20 cellular contexts compared by ENCODE assay signal in the genomic region with DNA sequence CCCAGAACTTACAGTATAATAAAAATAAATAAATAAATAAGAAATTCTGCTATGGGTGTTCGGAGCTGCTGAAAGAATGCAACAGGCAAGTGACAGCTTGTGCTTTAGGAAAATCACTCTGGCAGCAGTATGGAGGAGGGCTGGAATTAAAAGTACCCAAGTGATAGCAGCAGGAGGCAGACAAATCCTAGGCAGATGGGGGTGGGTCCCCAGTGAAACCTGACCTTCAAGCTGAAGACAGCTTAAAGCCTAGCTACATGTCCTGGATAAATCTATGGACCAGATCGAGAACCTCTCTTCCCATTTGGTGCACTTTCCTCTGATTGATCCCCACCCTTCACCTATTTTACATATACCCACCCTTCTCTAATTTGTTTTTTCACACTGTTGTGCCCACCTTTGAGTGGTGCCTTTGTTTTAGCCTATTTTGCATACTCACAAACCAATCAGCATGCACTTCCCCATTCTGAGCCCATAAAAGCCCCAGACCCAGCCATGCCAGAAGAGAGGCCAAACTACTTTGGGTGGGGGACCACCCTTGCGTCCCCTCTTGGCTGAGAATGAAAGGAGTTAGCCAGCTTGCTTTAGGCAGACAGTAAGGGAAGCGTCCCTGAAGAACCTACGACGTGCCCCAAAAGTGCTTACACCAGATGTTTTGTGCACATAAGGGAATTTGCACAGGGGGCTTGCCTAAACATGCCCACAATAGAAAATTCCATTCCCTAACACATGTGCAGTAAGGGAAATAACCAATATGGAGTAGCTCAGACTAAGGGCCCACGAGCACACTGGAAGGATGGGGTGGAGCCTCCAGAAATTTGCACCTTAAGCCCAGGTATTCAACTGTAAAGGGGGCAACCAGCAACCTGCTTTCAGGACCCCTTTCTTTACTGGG. TPM values are rescaled to one million over a fixed set of nuclear protein-coding genes. Genes with fewer than 3 reads are reported as not detected.
DNase-seq lines count a peak whose midpoint lies in the region; FAIRE-seq and TF ChIP-seq lines count a peak whose summit lies in the region.
"Had no signal": no experiment of that assay in that cellular context is flagged by ENCODE, and none has a peak within 500 bp of the region (broad histone marks: within the 10 kb centered on the region; RNA-seq: fewer than 3 reads in every experiment).

No MANE protein-coding gene starts in this region.

- H3K4me3 Mint-ChIP-seq in endodermal cell (no peak overlapping the region), nephron (peak overlapping the region in 2 of 3 experiments; percentile 33 to 61)
- H3K4me3 Mint-ChIP-seq: B cell; IgD-negative memory B cell; T-helper 2 cell treated with Interferon-gamma antibody and Interleukin-4, amounts not matched to agents 5 μg/mL and 100 μg/mL, for 36 hours had no signal

- peaks cover 3% of the 10 kb centered on the region for H3K36me3 ChIP-seq in endodermal cell (ENCODE audit: control insufficient read depth, insufficient read depth, low read length)
- H3K36me3 ChIP-seq: colonic mucosa had no signal

- DNase-seq in DMS 273 treated with DMSO at 0.1 percent for 48 hours (lab: John Stamatoyannopoulos, UW) (peak; percentile 61), MV-4-11 (lab: John Stamatoyannopoulos, UW) (peak; percentile 9), endodermal cell (peak; percentile 57), GM10248 (ENCODE audit: extremely low spot score) (no peak), GM12892 (ENCODE audit: insufficient read length) (no peak), AG20443 (ENCODE audit: low spot score) (no peak)
- DNase-seq in activated CD4-positive, alpha-beta T cell treated with anti-CD3 and anti-CD28 coated beads for 48 hours: no peak
- DNase-seq: activated CD8-positive, alpha-beta memory T cell treated with anti-CD3 and anti-CD28 coated beads, Interleukin-2, amount 50 U/mL, for 48 hours; activated naive CD4-positive, alpha-beta T cell treated with Interleukin-2 at 50 U/mL for 16 hours; colonic mucosa; heart left ventricle; NCI-H1092 treated with DMSO at 0.1 percent for 48 hours; NCI-H345; SIG-M5; stimulated activated CD4-positive, alpha-beta T cell treated with anti-CD3 and anti-CD28 coated beads, Interleukin-4, amount 100 ng/mL, for 4 hours had no signal

- no peak overlapping the region for H3K27ac Mint-ChIP-seq in endodermal cell
- peak overlapping the region in 1 of 3 experiments; percentile 15 for H3K27ac Mint-ChIP-seq in nephron
- H3K27ac Mint-ChIP-seq: B cell; IgD-negative memory B cell; T-helper 2 cell treated with Interferon-gamma antibody and Interleukin-4, amounts not matched to agents 5 μg/mL and 100 μg/mL, for 36 hours had no signal

- no peak for FAIRE-seq in GM12892 (lab: Jason Lieb, UNC)
- FAIRE-seq: D721Med had no signal

- peaks cover 39% of the 10 kb centered on the region for H3K9me3 ChIP-seq in endodermal cell (ENCODE audit: control insufficient read depth, low read length)
- H3K9me3 ChIP-seq: colonic mucosa, heart left ventricle had no signal

- POLR2A ChIA-PET in GM10248 (lab: Yijun Ruan, JAX): interaction anchor here (0.6 to 1.1 kb wide), 2 partner anchors 24 to 91 kb away, joined by 3 read pairs; partner anchors contain the start of gene CYBRD1

- no peak for TF ChIP-seq POLR2A in GM12892 (IDR thresholded peaks at IDR 0.05; ENCODE audit: low read depth, low read length)

- no peaks in the 10 kb centered on the region for H3K4me1 ChIP-seq in endodermal cell (ENCODE audit: control insufficient read depth, insufficient read depth, low read length)

- H3K4me1 Mint-ChIP-seq in endodermal cell: peaks cover 39% of the 10 kb centered on the region
- H3K4me1 Mint-ChIP-seq in nephron: peaks cover 35% of the 10 kb centered on the region

- peak overlapping the region; percentile 36 for H3K4me3 ChIP-seq in endodermal cell (ENCODE audit: low read length)
- H3K4me3 ChIP-seq: colonic mucosa, heart left ventricle had no signal

- H3K27me3 Mint-ChIP-seq in endodermal cell (ENCODE audit: insufficient read depth) (no peaks in the 10 kb centered on the region), nephron (ENCODE audit: low read depth) (no peaks in the 10 kb centered on the region)
- H3K27me3 Mint-ChIP-seq: B cell, IgD-negative memory B cell had no signal

- H3K27me3 ChIP-seq in endodermal cell (ENCODE audit: control insufficient read depth, insufficient read depth, low read length, poor library complexity, severe bottlenecking): no peaks in the 10 kb centered on the region
- H3K27me3 ChIP-seq: colonic mucosa, heart left ventricle had no signal

- 94 to 96% methylated on average over 5 to 7 of the region's 7 CpGs for WGBS in endodermal cell (ENCODE audit: insufficient coverage in 1 of 2, insufficient read length in 1 of 2), 2 experiments

- H3K27ac ChIP-seq in endodermal cell (ENCODE audit: low read depth, low read length): no peak overlapping the region
- H3K27ac ChIP-seq: colonic mucosa had no signal

- H3K9me3 Mint-ChIP-seq in endodermal cell (peaks cover 4% of the 10 kb centered on the region), nephron (peaks cover 8% of the 10 kb centered on the region)

- no peak overlapping the region for H3K9ac ChIP-seq in endodermal cell (ENCODE audit: extremely low read depth, low read length, poor library complexity, severe bottlenecking)

- CTCF ChIA-PET in GM10248 (lab: Yijun Ruan, JAX): interaction anchor here (1.0 to 6.1 kb wide), 10 partner anchors 11 to 458 kb away, joined by 3 to 73 read pairs (median 4); no protein-coding TSS in a partner anchor

- H3K36me3 Mint-ChIP-seq in endodermal cell (ENCODE audit: low read depth): peaks cover 17% of the 10 kb centered on the region
- H3K36me3 Mint-ChIP-seq in nephron (ENCODE audit: low read depth): peaks cover 15% of the 10 kb centered on the region

- TF ChIP-seq CTCF in endodermal cell (conservative IDR thresholded peaks at IDR 0.05) (no peak), nephron (IDR thresholded peaks at IDR 0.05; ENCODE audit: unreplicated experiment in 3 of 3) (no peak), GM10248 (IDR thresholded peaks at IDR 0.05; ENCODE audit: control extremely low read depth, extremely low read depth, low read depth, missing control alignments) (no peak)

RNA-seq across cellular contexts. Expression of gene METTL8, which starts 3.0 kb away (rescaled TPM):
- 10 to 100 TPM; 20.3 to 33.6 TPM for total RNA-seq in endodermal cell
- polyA plus RNA-seq in endodermal cell (2013, experiment 1 of 2): 17.6 TPM
- 13.4 TPM for polyA plus RNA-seq in endodermal cell (2013, experiment 2 of 2)
- polyA plus RNA-seq in GM12892 (2012; ENCODE audit: missing spikeins): 48.8 TPM

RNA-seq across cellular contexts. Expression of gene DCAF17, which starts 3.3 kb away (rescaled TPM):
- 10 to 100 TPM; 22.7 to 31.7 TPM for total RNA-seq in endodermal cell
- polyA plus RNA-seq in endodermal cell (2013, experiment 1 of 2): 22.7 TPM
- polyA plus RNA-seq in endodermal cell (2013, experiment 2 of 2): 17.8 TPM
- 15.8 TPM for polyA plus RNA-seq in GM12892 (2012; ENCODE audit: missing spikeins)

Comparison
In these comparisons a context has a peak if more than half of its experiments do, and no peak if none do; other contexts are left out.
1. DNase-seq: peak in DMS 273 treated with DMSO at 0.1 percent for 48 hours (single experiment), MV-4-11 (single experiment) and endodermal cell (single experiment); none in GM10248 (single experiment), activated CD4-positive, alpha-beta T cell treated with anti-CD3 and anti-CD28 coated beads for 48 hours (single experiment), GM12892 (single experiment) and AG20443 (single experiment).